1 cellular context compared by ENCODE assay signal in genomic region chr15:77591960-77592613, GRCh38.
TF ChIP-seq lines count a peak whose summit lies in the region.

No MANE protein-coding gene starts in this region.

TF ChIP-seq in H1, 55 proteins besides CTCF, POLR2A, EP300 and RAD21:
- TF ChIP-seq E2F6 (IDR thresholded peaks at IDR 0.05) = no peak
- TF ChIP-seq NRF1 (IDR thresholded peaks at IDR 0.05; ENCODE audit: low read depth, low read length) = no peak
- TF ChIP-seq ATF3 (IDR thresholded peaks at IDR 0.05; ENCODE audit: insufficient read depth, low read depth, low read length) = no peak
- no peak for TF ChIP-seq CHD1 (IDR thresholded peaks at IDR 0.05; ENCODE audit: low read depth, low read length)
- TF ChIP-seq CBX5 (IDR thresholded peaks at IDR 0.05; ENCODE audit: low read depth, low read length) = no peak
- no peak for TF ChIP-seq SAP30 (IDR thresholded peaks at IDR 0.05; ENCODE audit: insufficient read depth, insufficient replicate concordance, low read length)
- TF ChIP-seq YY1 (IDR thresholded peaks at IDR 0.05; ENCODE audit: low read depth, low read length) = no peak
- no peak for TF ChIP-seq CHD7 (IDR thresholded peaks at IDR 0.05; ENCODE audit: insufficient replicate concordance, low read length)
- TF ChIP-seq TAF1 (IDR thresholded peaks at IDR 0.05; ENCODE audit: low read depth, low read length) = no peak
- no peak for TF ChIP-seq BRCA1 (IDR thresholded peaks at IDR 0.05; ENCODE audit: low read depth, low read length)
- no peak for TF ChIP-seq KDM5A (IDR thresholded peaks at IDR 0.05; ENCODE audit: low read length)
- TF ChIP-seq ZNF274 (IDR thresholded peaks at IDR 0.05; ENCODE audit: borderline replicate concordance, extremely low read depth, low read length) = no peak
- no peak for TF ChIP-seq GABPA (IDR thresholded peaks at IDR 0.05; ENCODE audit: borderline replicate concordance, insufficient read depth, low read length)
- TF ChIP-seq USF2 (IDR thresholded peaks at IDR 0.05; ENCODE audit: low read length) = no peak
- no peak for TF ChIP-seq KDM4A (IDR thresholded peaks at IDR 0.05; ENCODE audit: low read depth, low read length, severe bottlenecking)
- no peak for TF ChIP-seq SP2 (IDR thresholded peaks at IDR 0.05; ENCODE audit: low read length)
- no peak for TF ChIP-seq FOSL1 (IDR thresholded peaks at IDR 0.05; ENCODE audit: insufficient read depth, low read depth, low read length)
- TF ChIP-seq RNF2 (IDR thresholded peaks at IDR 0.05; ENCODE audit: borderline replicate concordance, low read depth, low read length, missing control alignments, poor library complexity, severe bottlenecking) = no peak
- TF ChIP-seq TAF7 (optimal IDR thresholded peaks at IDR 0.05; ENCODE audit: borderline replicate concordance, low read depth, low read length) = no peak
